9 cellular contexts compared by ENCODE assay signal in genomic region chr9:33151007-33151557, GRCh38. TPM values are rescaled to one million over a fixed set of nuclear protein-coding genes. Genes with fewer than 3 reads are reported as not detected.
DNase-seq lines count a peak whose midpoint lies in the region; ATAC-seq, FAIRE-seq and TF ChIP-seq lines count a peak whose summit lies in the region.
"Had no signal": no experiment of that assay in that cellular context is flagged by ENCODE, and none has a peak within 500 bp of the region (broad histone marks: within the 10 kb centered on the region; RNA-seq: fewer than 3 reads in every experiment).

No MANE protein-coding gene starts in this region.

- POLR2A ChIA-PET in CD4-positive, alpha-beta memory T cell (lab: Charles Lee; ENCODE audit: partially characterized antibody): interaction anchor here (0.9 to 2.6 kb wide), 6 partner anchors 8 to 16 kb away, joined by 3 to 25 read pairs (median 14); partner anchors contain the start of gene B4GALT1
- POLR2A ChIA-PET in K562 (lab: Yijun Ruan, JAX): interaction anchor here (0.6 to 1.7 kb wide), 8 partner anchors 9 to 154 kb away, joined by 3 to 14 read pairs (median 4); no protein-coding TSS in a partner anchor

- H3K27ac ChIP-seq in CD4-positive, alpha-beta memory T cell (ENCODE audit: low read depth, low read length): no peak overlapping the region
- peak overlapping the region; percentile 50; the same call in 2 of the 3 replicates for H3K27ac ChIP-seq in K562 (ENCODE audit: extremely low read depth, low read depth, low read length)
- peak overlapping the region in 2 of 3 donors; percentile 11 to 51 for H3K27ac ChIP-seq in right lobe of liver
- H3K27ac ChIP-seq in upper lobe of right lung: peak overlapping the region; percentile 53
- H3K27ac ChIP-seq: HL-60 had no signal

- peak; percentile 90 for ATAC-seq in K562
- ATAC-seq in right lobe of liver: peak; percentile 68 to 76 (median 72)
- peak; percentile 73 for ATAC-seq in upper lobe of right lung
- ATAC-seq in GM19452 (IDR thresholded peaks at IDR 0.05; ENCODE audit: unreplicated experiment): no peak

- peaks cover 65% of the 10 kb centered on the region for H3K79me2 ChIP-seq in K562 (ENCODE audit: control insufficient read depth, insufficient read depth, low read length)

- peak; percentile 82 for FAIRE-seq in K562 (lab: Jason Lieb, UNC)

- in situ Hi-C loops in K562 (cut with MboI): no loop called here

- H3K4me1 ChIP-seq in CD4-positive, alpha-beta memory T cell (ENCODE audit: insufficient read depth, low read length): peaks cover 86% of the 10 kb centered on the region
- peaks cover 4 to 20% of the 10 kb centered on the region in 2 experiments for H3K4me1 ChIP-seq in K562 (replicated peaks in 1 of 2; ENCODE audit: control insufficient read depth in 2 of 2, insufficient read depth in 2 of 2, low read length in 2 of 2)
- H3K4me1 ChIP-seq in right lobe of liver: peaks cover 0 to 85% (median 20%) of the 10 kb centered on the region in 4 donors
- peaks cover 82% of the 10 kb centered on the region for H3K4me1 ChIP-seq in upper lobe of right lung

- TF ChIP-seq EP300 in K562 (IDR thresholded peaks at IDR 0.05; ENCODE audit: low read length): peak; percentile 24; the same call in 1 of the 2 replicates

- no peak overlapping the region for H3K4me3 ChIP-seq in CD4-positive, alpha-beta memory T cell (ENCODE audit: low read length in 2 of 2)
- H3K4me3 ChIP-seq in K562: no peak overlapping the region
- H3K4me3 ChIP-seq in right lobe of liver: no peak overlapping the region
- H3K4me3 ChIP-seq in upper lobe of right lung: no peak overlapping the region

- TF ChIP-seq CTCF in K562 (IDR thresholded peaks at IDR 0.05 in 2 of 3, conservative IDR thresholded peaks at IDR 0.05 in 1 of 3; ENCODE audit: insufficient read depth in 2 of 3, low read depth in 1 of 3, low read length in 3 of 3): no peak
- TF ChIP-seq CTCF in right lobe of liver (IDR thresholded peaks at IDR 0.05): no peak
- TF ChIP-seq CTCF in upper lobe of right lung (IDR thresholded peaks at IDR 0.05): no peak

- no peaks in the 10 kb centered on the region for H3K9me1 ChIP-seq in K562 (ENCODE audit: control insufficient read depth, insufficient read depth, low read length)

- peak overlapping the region; percentile 33; the same call in 1 of the 2 replicates for H3K4me2 ChIP-seq in K562 (ENCODE audit: insufficient read depth, low read length)

- no peak for DNase-seq in CD4-positive, alpha-beta memory T cell
- peak; percentile 97 for DNase-seq in M059J (ENCODE audit: low read depth)
- peak in 2 of 4 experiments; percentile 32 to 68 for DNase-seq in K562 (ENCODE audit: extremely low read depth in 1 of 4, low spot score in 3 of 4)
- peak in 2 of 3 donors; percentile 51 to 62 for DNase-seq in right lobe of liver
- DNase-seq in upper lobe of right lung: no peak
- DNase-seq in SHP77 treated with DMSO at 0.1 percent for 48 hours (lab: John Stamatoyannopoulos, UW): no peak
- DNase-seq in NCI-H526 treated with DMSO at 0.1 percent for 48 hours (lab: John Stamatoyannopoulos, UW): no peak

- WGBS in K562 (ENCODE audit: insufficient coverage, low coverage, missing lambda C conversion rate): 4% methylated on average over 5 of the region's 5 CpGs
- WGBS in right lobe of liver (ENCODE audit: insufficient coverage, low coverage, low lambda C conversion rate, missing lambda C conversion rate): 21% methylated on average over 5 of the region's 5 CpGs

- no peaks in the 10 kb centered on the region for H3K27me3 ChIP-seq in CD4-positive, alpha-beta memory T cell (ENCODE audit: insufficient read depth, low read length)
- H3K27me3 ChIP-seq in K562 (ENCODE audit: control insufficient read depth in 2 of 2, insufficient read depth in 2 of 2, low read length in 2 of 2) (no peaks in the 10 kb centered on the region), right lobe of liver (no peaks in the 10 kb centered on the region), upper lobe of right lung (no peaks in the 10 kb centered on the region)

- H3K4me3 Mint-ChIP-seq in CD4-positive, alpha-beta memory T cell: peak overlapping the region in 5 of 8 donors; percentile 4 to 74 (median 41)

- no peaks in the 10 kb centered on the region for H3K36me3 ChIP-seq in CD4-positive, alpha-beta memory T cell (ENCODE audit: insufficient read depth, low read length)
- no peaks in the 10 kb centered on the region for H3K36me3 ChIP-seq in K562 (ENCODE audit: control insufficient read depth, insufficient read depth, low read length)
- H3K36me3 ChIP-seq in right lobe of liver: no peaks in the 10 kb centered on the region
- H3K36me3 ChIP-seq in upper lobe of right lung: no peaks in the 10 kb centered on the region

- no peak overlapping the region for H2AFZ ChIP-seq in K562 (ENCODE audit: low read depth, low read length)

- peak overlapping the region; percentile 6 to 97 (median 71) for H3K27ac Mint-ChIP-seq in CD4-positive, alpha-beta memory T cell

- peaks cover 22% of the 10 kb centered on the region for H4K20me1 ChIP-seq in K562 (replicated peaks; ENCODE audit: control insufficient read depth, insufficient read depth, low read length)

- H3K36me3 Mint-ChIP-seq in CD4-positive, alpha-beta memory T cell: peaks cover 5 to 14% of the 10 kb centered on the region in 2 donors

- no peak for TF ChIP-seq RAD21 in K562 (CRISPR knock-in tag; conservative IDR thresholded peaks at IDR 0.05 in 1 of 2, IDR thresholded peaks at IDR 0.05 in 1 of 2)

- no peaks in the 10 kb centered on the region for H3K9me3 Mint-ChIP-seq in CD4-positive, alpha-beta memory T cell

- H3K9me3 ChIP-seq in CD4-positive, alpha-beta memory T cell (ENCODE audit: control insufficient read depth in 1 of 2, low read length in 2 of 2): no peaks in the 10 kb centered on the region
- no peaks in the 10 kb centered on the region for H3K9me3 ChIP-seq in K562 (replicated peaks; ENCODE audit: control insufficient read depth, insufficient read depth, low read depth, low read length)
- no peaks in the 10 kb centered on the region for H3K9me3 ChIP-seq in right lobe of liver
- no peaks in the 10 kb centered on the region for H3K9me3 ChIP-seq in upper lobe of right lung

- BruUV-seq in K562 (replicated peaks; lab: Mats Ljungman, UMichigan): no TSS peak

- peaks cover 63 to 93% (median 80%) of the 10 kb centered on the region in 4 donors for H3K4me1 Mint-ChIP-seq in CD4-positive, alpha-beta memory T cell

- intact Hi-C loops in CD4-positive, alpha-beta memory T cell (cut with micrococcal nuclease): no loop called here
- intact Hi-C loops in K562 (cut with micrococcal nuclease) (no loop called here), right lobe of liver (cut with DNase I) (no loop called here), upper lobe of right lung (cut with DNase I) (no loop called here)

- TF ChIP-seq POLR2A in K562 (conservative IDR thresholded peaks at IDR 0.05) (no peak), right lobe of liver (IDR thresholded peaks at IDR 0.05) (no peak)

- peak overlapping the region in 1 of 2 experiments; percentile 69; a peak in 1 of 4 replicates for H3K9ac ChIP-seq in K562 (ENCODE audit: insufficient read depth in 1 of 2, low read depth in 2 of 2, low read length in 2 of 2)

- CTCF ChIA-PET in CD4-positive, alpha-beta memory T cell (lab: Charles Lee; ENCODE audit: partially characterized antibody): interaction anchor here (0.9 to 2.5 kb wide), 8 partner anchors 7 to 67 kb away, joined by 3 to 12 read pairs (median 5); partner anchors contain the start of gene B4GALT1
- CTCF ChIA-PET in K562 (lab: Yijun Ruan, JAX; ENCODE audit: low intra/inter-chr PET ratio): no interaction called here

- no peaks in the 10 kb centered on the region for H3K27me3 Mint-ChIP-seq in CD4-positive, alpha-beta memory T cell

TF ChIP-seq in K562, 482 proteins besides CTCF, POLR2A, EP300 and RAD21 (continues in another document):
- TF ChIP-seq, protein P1, sequence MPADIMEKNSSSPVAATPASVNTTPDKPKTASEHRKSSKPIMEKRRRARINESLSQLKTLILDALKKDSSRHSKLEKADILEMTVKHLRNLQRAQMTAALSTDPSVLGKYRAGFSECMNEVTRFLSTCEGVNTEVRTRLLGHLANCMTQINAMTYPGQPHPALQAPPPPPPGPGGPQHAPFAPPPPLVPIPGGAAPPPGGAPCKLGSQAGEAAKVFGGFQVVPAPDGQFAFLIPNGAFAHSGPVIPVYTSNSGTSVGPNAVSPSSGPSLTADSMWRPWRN (IDR thresholded peaks at IDR 0.05; ENCODE audit: low read depth): no peak

RNA-seq across cellular contexts. Expression of gene B4GALT1, which starts 16.1 kb away (rescaled TPM):
- 10 to 100 TPM; 54.1 to 56.0 TPM for total RNA-seq in CD4-positive, alpha-beta memory T cell
- 10 to 100 TPM; 16.6 to 32.0 TPM for polyA plus RNA-seq in CD4-positive, alpha-beta memory T cell
- 35.6 and 69.6 TPM in 2 replicates for total RNA-seq in M059J (2014; rRNA removed; shearing (Covaris generic))
- 14.7 and 14.9 TPM in 2 replicates for total RNA-seq in K562 (2011; cell fraction: chromatin; rRNA removed; ENCODE audit: low replicate concordance)
- 17.9 and 22.7 TPM in 2 replicates for total RNA-seq in K562 (2011; cell fraction: nucleolus; rRNA removed)
- 32.8 and 52.0 TPM in 2 replicates for total RNA-seq in K562 (2011; cell fraction: nucleoplasm; rRNA removed)
- total RNA-seq in K562 (2014; rRNA removed): 7.1 and 8.7 TPM in 2 replicates
- 4.4 and 4.8 TPM in 2 replicates for total RNA-seq in K562 (2014; rRNA removed; fragmentation: Illumina TruSeq; extraction: Trizol)
- 3.7 and 4.1 TPM in 2 replicates for total RNA-seq in K562 (2015; rRNA removed; fragmentation: Illumina TruSeq; extraction: Trizol)
- 22.0 and 26.8 TPM in 2 replicates for total RNA-seq in K562 (2021)
- polyA plus RNA-seq in K562 (2011; rRNA removed): 9.6 and 10.1 TPM in 2 replicates
- 13.7 and 14.3 TPM in 2 replicates for polyA plus RNA-seq in K562 (2011; cell fraction: cytosol; rRNA removed)
- 5.3 and 6.6 TPM in 2 replicates for polyA plus RNA-seq in K562 (2011; cell fraction: nucleus; rRNA removed)
- 16.9 and 32.7 TPM in 2 replicates for polyA plus RNA-seq in K562 (2012)
- 21.4 and 23.8 TPM in 2 replicates for polyA plus RNA-seq in K562 (2014; fragmentation: Illumina TruSeq; extraction: Trizol)
- 1 to 10 TPM; 5.2 to 6.0 TPM for polyA plus RNA-seq in K562 (2014; fragmentation: Nextera tagmentation; extraction: Ambion mirVana)
- 10.7 and 13.2 TPM in 2 replicates for polyA plus RNA-seq in K562 (2014; rRNA removed)
- polyA minus RNA-seq in K562 (2011; rRNA and poly(A)+ RNA removed): 16.0 and 18.9 TPM in 2 replicates
- polyA minus RNA-seq in K562 (2011; cell fraction: cytosol; rRNA and poly(A)+ RNA removed): 15.1 and 15.4 TPM in 2 replicates
- 3.9 and 4.0 TPM in 2 replicates for polyA minus RNA-seq in K562 (2011; cell fraction: nucleus; rRNA and poly(A)+ RNA removed)
- total RNA-seq in right lobe of liver: 100 to 1,000 TPM in 1 of 6 experiments, 10 to 100 TPM in 5; 48.5 to 145 (median 79.5) TPM
- total RNA-seq in upper lobe of right lung: 80.1 TPM

Comparison
In these comparisons a context has a peak if more than half of its experiments do, and no peak if none do; other contexts are left out.
1. DNase-seq: peak in M059J (single experiment) and right lobe of liver (2 of 3); none in CD4-positive, alpha-beta memory T cell (0 of 5), upper lobe of right lung (single experiment), SHP77 treated with DMSO at 0.1 percent for 48 hours (single experiment) and NCI-H526 treated with DMSO at 0.1 percent for 48 hours (single experiment).